ENCODE assay signal across 1 cellular context in the genomic region with DNA sequence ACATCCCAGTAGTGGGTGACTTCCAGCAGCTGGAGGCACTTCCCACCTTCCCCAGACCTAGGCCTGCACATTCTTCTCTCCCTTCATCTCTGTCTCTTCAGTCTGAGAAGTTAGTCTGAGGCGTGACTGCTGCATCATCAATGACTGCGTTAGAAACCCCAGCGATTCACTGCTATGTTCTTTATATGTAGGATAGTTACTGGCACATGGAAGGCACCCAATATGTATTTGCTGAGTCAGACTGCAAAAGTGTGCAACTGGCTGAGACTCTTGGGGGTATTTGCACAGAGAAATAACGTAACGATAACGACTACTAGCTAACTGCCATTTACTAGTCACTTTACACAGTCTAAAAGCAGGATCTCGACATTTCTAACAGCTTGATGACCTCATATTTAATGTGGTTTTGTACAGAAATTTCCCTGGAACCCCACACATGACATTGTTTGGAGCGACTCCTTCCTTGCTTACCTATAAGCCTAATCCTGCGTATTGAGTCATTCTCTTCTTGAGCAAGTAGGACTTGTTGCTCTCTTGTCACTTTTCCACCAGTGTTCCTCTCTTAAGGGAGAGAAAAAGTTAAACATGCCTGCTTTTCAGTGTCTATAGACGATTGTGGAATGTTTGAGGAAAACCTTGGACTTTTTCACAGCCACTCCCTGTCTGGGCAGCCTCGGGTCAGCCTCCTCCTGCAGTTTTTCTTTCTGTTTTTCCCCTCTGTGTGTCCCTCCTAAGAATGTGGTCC.
TF ChIP-seq lines count a peak whose summit lies in the region.

No MANE protein-coding gene starts in this region.

TF ChIP-seq in GM23338, 12 proteins besides CTCF, POLR2A, EP300 and RAD21 (continued from another document):
- TF ChIP-seq NANOG (IDR thresholded peaks at IDR 0.05; ENCODE audit: borderline replicate concordance) (no peak), ZNF114 (CRISPR knock-in tag; IDR thresholded peaks at IDR 0.05) (no peak), JUNB (IDR thresholded peaks at IDR 0.05; ENCODE audit: unreplicated experiment) (no peak), STAT1 (IDR thresholded peaks at IDR 0.05; ENCODE audit: unreplicated experiment) (no peak), ZNF331 (CRISPR knock-in tag; IDR thresholded peaks at IDR 0.05; ENCODE audit: low read depth) (no peak), EZH2phosphoT487 (IDR thresholded peaks at IDR 0.05; ENCODE audit: unreplicated experiment) (no peak)
- TF ChIP-seq, protein P1, sequence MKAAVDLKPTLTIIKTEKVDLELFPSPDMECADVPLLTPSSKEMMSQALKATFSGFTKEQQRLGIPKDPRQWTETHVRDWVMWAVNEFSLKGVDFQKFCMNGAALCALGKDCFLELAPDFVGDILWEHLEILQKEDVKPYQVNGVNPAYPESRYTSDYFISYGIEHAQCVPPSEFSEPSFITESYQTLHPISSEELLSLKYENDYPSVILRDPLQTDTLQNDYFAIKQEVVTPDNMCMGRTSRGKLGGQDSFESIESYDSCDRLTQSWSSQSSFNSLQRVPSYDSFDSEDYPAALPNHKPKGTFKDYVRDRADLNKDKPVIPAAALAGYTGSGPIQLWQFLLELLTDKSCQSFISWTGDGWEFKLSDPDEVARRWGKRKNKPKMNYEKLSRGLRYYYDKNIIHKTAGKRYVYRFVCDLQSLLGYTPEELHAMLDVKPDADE (IDR thresholded peaks at IDR 0.05): no peak
